ENCODE assay signal across 26 cellular contexts in the genomic region with DNA sequence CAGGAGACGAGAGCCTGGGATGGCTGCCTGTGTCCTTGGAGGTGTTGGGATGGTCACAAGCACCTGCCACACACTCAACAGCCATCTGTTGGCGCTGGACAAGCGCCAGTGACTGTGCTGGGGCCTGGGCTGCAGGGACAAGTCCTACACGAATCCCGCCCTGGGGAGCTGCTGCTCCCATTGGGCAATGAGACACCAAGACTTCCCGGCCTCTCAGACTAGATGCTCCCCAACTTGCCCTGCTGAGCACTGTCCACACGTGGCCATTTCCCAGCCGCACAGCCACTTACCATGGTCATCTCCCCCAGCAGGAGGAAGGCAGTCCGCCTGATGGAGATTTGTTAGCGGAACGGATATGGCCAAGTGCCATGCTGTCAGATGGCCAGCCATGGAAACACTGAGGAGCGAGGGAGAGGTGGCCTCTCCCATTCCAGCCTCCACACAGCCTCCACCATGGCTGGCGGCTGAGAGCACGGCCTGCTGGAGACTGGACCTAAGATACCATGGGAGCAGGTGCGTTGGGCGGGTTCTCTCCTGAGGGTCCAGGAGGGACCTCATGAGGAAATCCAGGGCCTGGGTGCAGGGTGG. TPM values are rescaled to one million over a fixed set of nuclear protein-coding genes. Genes with fewer than 3 reads are reported as not detected.
A peak's percentile ranks its signal among the peaks of the same experiment; 100 is the strongest.
DNase-seq lines count a peak whose midpoint lies in the region; ATAC-seq and TF ChIP-seq lines count a peak whose summit lies in the region.
"Had no signal": no experiment of that assay in that cellular context is flagged by ENCODE, and none has a peak within 500 bp of the region (broad histone marks: within the 10 kb centered on the region; RNA-seq: fewer than 3 reads in every experiment).

No MANE protein-coding gene starts in this region.

- no peak for ATAC-seq in activated naive CD4-positive, alpha-beta T cell treated with anti-CD3 and anti-CD28 coated beads, Interleukin-2, amount 50 U/mL, for 72 hours
- no peak for ATAC-seq in stimulated activated naive B cell treated with anti-CD40 and anti-IgM and Interleukin-4, amounts not matched to agents 10 μg/mL and 1 μg/mL and 100 μg/mL, for 72 hours (replicated peaks)
- ATAC-seq in GM21723 (IDR thresholded peaks at IDR 0.05; ENCODE audit: unreplicated experiment): no peak
- ATAC-seq in HG03442 (IDR thresholded peaks at IDR 0.05; ENCODE audit: unreplicated experiment): no peak
- ATAC-seq in GM21515 (IDR thresholded peaks at IDR 0.05; ENCODE audit: unreplicated experiment): no peak
- ATAC-seq: activated CD4-positive, alpha-beta T cell treated with anti-CD3 and anti-CD28 coated beads for 36 hours; esophagus mucosa had no signal

- peak overlapping the region; percentile 39 to 53 for H3K27ac Mint-ChIP-seq in activated naive CD4-positive, alpha-beta T cell treated with anti-CD3 and anti-CD28 coated beads, Interleukin-2, amount 50 U/mL, for 72 hours
- H3K27ac Mint-ChIP-seq in stimulated activated naive B cell treated with anti-CD40 and anti-IgM and Interleukin-4, amounts not matched to agents 10 μg/mL and 1 μg/mL and 100 μg/mL, for 72 hours: peak overlapping the region; percentile 75
- H3K27ac Mint-ChIP-seq: activated CD4-positive, alpha-beta T cell treated with anti-CD3 and anti-CD28 coated beads for 36 hours had no signal

- intact Hi-C loops in left ventricle myocardium inferior (cut with micrococcal nuclease): no loop called here

- H3K27ac ChIP-seq in RWPE1 (peak overlapping the region; percentile 15; the same call in 1 of the 2 replicates), left ventricle myocardium inferior (replicated peaks) (peak overlapping the region; percentile 23)
- H3K27ac ChIP-seq: sigmoid colon had no signal

- CTCF ChIA-PET in RWPE1 (lab: Yijun Ruan, JAX): interaction anchor here (2.8 kb wide), 1 partner anchor 151 kb away, joined by 22 read pairs; a partner anchor contains a TSS

- peak overlapping the region in 1 of 2 donors; percentile 55 for H3K4me3 Mint-ChIP-seq in stimulated activated naive B cell treated with anti-CD40 and anti-IgM and Interleukin-4, amounts not matched to agents 10 μg/mL and 1 μg/mL and 100 μg/mL, for 72 hours
- H3K4me3 Mint-ChIP-seq: activated CD4-positive, alpha-beta T cell treated with anti-CD3 and anti-CD28 coated beads for 36 hours; central memory CD8-positive, alpha-beta T cell had no signal

- H3K9me3 Mint-ChIP-seq in activated naive CD4-positive, alpha-beta T cell treated with anti-CD3 and anti-CD28 coated beads, Interleukin-2, amount 50 U/mL, for 72 hours: no peaks in the 10 kb centered on the region
- H3K9me3 Mint-ChIP-seq in stimulated activated naive B cell treated with anti-CD40 and anti-IgM and Interleukin-4, amounts not matched to agents 10 μg/mL and 1 μg/mL and 100 μg/mL, for 72 hours: no peaks in the 10 kb centered on the region
- H3K9me3 Mint-ChIP-seq: CD4-positive, CD25-positive, alpha-beta regulatory T cell; central memory CD8-positive, alpha-beta T cell had no signal

- POLR2A ChIA-PET in RWPE1 (lab: Yijun Ruan, JAX; ENCODE audit: low non-redundant PET): no interaction called here

- no peak for DNase-seq in activated naive CD4-positive, alpha-beta T cell treated with anti-CD3 and anti-CD28 coated beads, Interleukin-2, amount 50 U/mL, for 72 hours (ENCODE audit: low spot score in 2 of 2)
- DNase-seq in activated naive CD4-positive, alpha-beta T cell (lab: John Stamatoyannopoulos, UW): no peak
- DNase-seq in RWPE1 (ENCODE audit: low spot score): no peak
- peak; percentile 36 for DNase-seq in left ventricle myocardium inferior
- DNase-seq in stimulated activated naive B cell treated with anti-CD40 and anti-IgM and Interleukin-4, amounts not matched to agents 10 μg/mL and 1 μg/mL and 100 μg/mL, for 72 hours: no peak
- DNase-seq: activated CD4-positive, alpha-beta T cell treated with anti-CD3 and anti-CD28 coated beads for 36 hours; activated CD8-positive, alpha-beta memory T cell treated with anti-CD3 and anti-CD28 coated beads, Interleukin-2, amount 50 U/mL, for 4 hours; activated gamma-delta T cell; anterior cingulate cortex; CD4-positive, CD25-positive, alpha-beta regulatory T cell; DMS79; effector CD8-positive, alpha-beta T cell; H7; hippocampal formation; NCI-H2081; NCI-H510A; sigmoid colon; stimulated activated naive CD4-positive, alpha-beta T cell treated with Interleukin-2 at 50 U/mL for 16 hours had no signal

- no peaks in the 10 kb centered on the region for H3K9me3 ChIP-seq in left ventricle myocardium inferior (replicated peaks)
- H3K9me3 ChIP-seq: sigmoid colon had no signal

- H3K4me1 ChIP-seq in left ventricle myocardium inferior: peaks cover 24% of the 10 kb centered on the region
- H3K4me1 ChIP-seq: sigmoid colon had no signal

- peaks cover 49 to 69% of the 10 kb centered on the region in 2 donors for H3K4me1 Mint-ChIP-seq in stimulated activated naive B cell treated with anti-CD40 and anti-IgM and Interleukin-4, amounts not matched to agents 10 μg/mL and 1 μg/mL and 100 μg/mL, for 72 hours

- H3K4me3 ChIP-seq in left ventricle myocardium inferior: no peak overlapping the region
- H3K4me3 ChIP-seq: lung, sigmoid colon had no signal

- H3K27me3 ChIP-seq in left ventricle myocardium inferior (ENCODE audit: low read depth): no peaks in the 10 kb centered on the region
- H3K27me3 ChIP-seq: sigmoid colon had no signal

- H3K36me3 ChIP-seq in left ventricle myocardium inferior: peaks cover 84% of the 10 kb centered on the region

- H3K27me3 Mint-ChIP-seq in stimulated activated naive B cell treated with anti-CD40 and anti-IgM and Interleukin-4, amounts not matched to agents 10 μg/mL and 1 μg/mL and 100 μg/mL, for 72 hours: no peaks in the 10 kb centered on the region
- H3K27me3 Mint-ChIP-seq: activated CD4-positive, alpha-beta T cell treated with anti-CD3 and anti-CD28 coated beads for 36 hours; CD4-positive, CD25-positive, alpha-beta regulatory T cell; central memory CD8-positive, alpha-beta T cell had no signal

- H3K36me3 Mint-ChIP-seq in activated naive CD4-positive, alpha-beta T cell treated with anti-CD3 and anti-CD28 coated beads, Interleukin-2, amount 50 U/mL, for 72 hours: peaks cover 0 to 10% of the 10 kb centered on the region in 2 donors
- H3K36me3 Mint-ChIP-seq in stimulated activated naive B cell treated with anti-CD40 and anti-IgM and Interleukin-4, amounts not matched to agents 10 μg/mL and 1 μg/mL and 100 μg/mL, for 72 hours: peaks cover 55 to 78% of the 10 kb centered on the region in 2 donors

- TF ChIP-seq CTCF in RWPE1 (conservative IDR thresholded peaks at IDR 0.05; ENCODE audit: low read depth) (no peak), left ventricle myocardium inferior (IDR thresholded peaks at IDR 0.05; ENCODE audit: borderline replicate concordance) (no peak)

RNA-seq across cellular contexts. Expression of a gene that starts 43.9 kb away (rescaled TPM):
- total RNA-seq in activated naive CD4-positive, alpha-beta T cell treated with anti-CD3 and anti-CD28 coated beads, Interleukin-2, amount 50 U/mL, for 72 hours: not detected
- not detected for total RNA-seq in left ventricle myocardium inferior
- total RNA-seq: activated CD4-positive, alpha-beta T cell treated with anti-CD3 and anti-CD28 coated beads for 36 hours; CD4-positive, CD25-positive, alpha-beta regulatory T cell; esophagus mucosa; frontal cortex; osteocyte; sigmoid colon had no signal

RNA-seq across cellular contexts. Expression of a gene that starts 58.2 kb away (rescaled TPM):
- 10 to 100 TPM; 21.4 to 33.7 TPM for total RNA-seq in activated naive CD4-positive, alpha-beta T cell treated with anti-CD3 and anti-CD28 coated beads, Interleukin-2, amount 50 U/mL, for 72 hours
- total RNA-seq in left ventricle myocardium inferior: 23.0 TPM
